In genomic region chr3:147616998-147617619, GRCh38 we compare ENCODE assay signal across 8 cellular contexts.
DNase-seq lines count a peak whose midpoint lies in the region; ATAC-seq and TF ChIP-seq lines count a peak whose summit lies in the region.

No MANE protein-coding gene starts in this region.

- in situ Hi-C loops in gastrocnemius medialis (cut with MboI; ENCODE audit: low sequenced_read_pairs in 4 of 4): loop anchor here in 2 of 4 donors (25.0 kb wide), 1 partner anchor 230 kb away; no protein-coding TSS in a partner anchor

- H3K36me3 Mint-ChIP-seq in effector memory CD8-positive, alpha-beta T cell (ENCODE audit: insufficient read depth): no peaks in the 10 kb centered on the region

- TF ChIP-seq CTCF in dorsolateral prefrontal cortex (IDR thresholded peaks at IDR 0.05 in 54 of 56, conservative IDR thresholded peaks at IDR 0.05 in 2 of 56; ENCODE audit: low read depth in 1 of 56, partially characterized antibody in 56 of 56) (peak; percentile 39 to 85 (median 68)), gastrocnemius medialis (IDR thresholded peaks at IDR 0.05 in 4 of 5, conservative IDR thresholded peaks at IDR 0.05 in 1 of 5) (peak in 4 of 5 experiments; percentile 27 to 62 (median 44)), thyroid gland (IDR thresholded peaks at IDR 0.05) (no peak)

- intact Hi-C loops in dorsolateral prefrontal cortex (cut with DNase I): loop anchor here (2.0 to 5.0 kb wide), 3 partner anchors 224 to 460 kb away; no protein-coding TSS in a partner anchor
- intact Hi-C loops in gastrocnemius medialis (cut with DNase I; ENCODE audit: low total_unique reads): loop anchor here (2.0 kb wide), 1 partner anchor 224 kb away; no protein-coding TSS in a partner anchor
- intact Hi-C loops in thyroid gland (cut with DNase I): no loop called here

- DNase-seq in SIG-M5 treated with dmso at 0.1 percent for 504 hours (lab: John Stamatoyannopoulos, UW; ENCODE audit: unreplicated experiment) (peak; percentile 28), SIG-M5 (lab: John Stamatoyannopoulos, UW) (no peak), NCI-H460 (ENCODE audit: extremely low read depth, low read depth) (peak; percentile 20), dorsolateral prefrontal cortex (no peak), gastrocnemius medialis (no peak), thyroid gland (no peak)
- DNase-seq in effector memory CD8-positive, alpha-beta T cell: no peak

- ATAC-seq in gastrocnemius medialis: no peak
- no peak for ATAC-seq in effector memory CD8-positive, alpha-beta T cell (replicated peaks)
- no peak for ATAC-seq in HG02763 (IDR thresholded peaks at IDR 0.05; ENCODE audit: unreplicated experiment)

- whole genome bisulfite sequencing in thyroid gland, 2 donors: 8 to 12% methylated on average over 2 of the region's 2 CpGs

- peaks cover 0 to 7% of the 10 kb centered on the region in 2 donors for H3K4me1 ChIP-seq in gastrocnemius medialis
- no peaks in the 10 kb centered on the region for H3K4me1 ChIP-seq in thyroid gland

- no peaks in the 10 kb centered on the region for H3K27me3 ChIP-seq in dorsolateral prefrontal cortex
- H3K27me3 ChIP-seq in gastrocnemius medialis: no peaks in the 10 kb centered on the region
- H3K27me3 ChIP-seq in thyroid gland: no peaks in the 10 kb centered on the region

- H3K4me1 Mint-ChIP-seq in effector memory CD8-positive, alpha-beta T cell (ENCODE audit: low read depth in 2 of 2): no peaks in the 10 kb centered on the region

- no peak overlapping the region for H3K4me3 Mint-ChIP-seq in effector memory CD8-positive, alpha-beta T cell

- peaks cover under 1 to 2% of the 10 kb centered on the region in 2 donors for H3K9me3 Mint-ChIP-seq in effector memory CD8-positive, alpha-beta T cell

- TF ChIP-seq POLR2A in gastrocnemius medialis (IDR thresholded peaks at IDR 0.05): no peak
- no peak for TF ChIP-seq POLR2A in thyroid gland (IDR thresholded peaks at IDR 0.05)

- no peaks in the 10 kb centered on the region for H3K27me3 Mint-ChIP-seq in effector memory CD8-positive, alpha-beta T cell

- H3K27ac Mint-ChIP-seq in effector memory CD8-positive, alpha-beta T cell: no peak overlapping the region

- no peaks in the 10 kb centered on the region for H3K9me3 ChIP-seq in gastrocnemius medialis
- no peaks in the 10 kb centered on the region for H3K9me3 ChIP-seq in thyroid gland

- peak overlapping the region in 7 of 59 donors; percentile 4 to 64 (median 9) for H3K27ac ChIP-seq in dorsolateral prefrontal cortex
- H3K27ac ChIP-seq in gastrocnemius medialis: no peak overlapping the region
- no peak overlapping the region for H3K27ac ChIP-seq in thyroid gland

- no peaks in the 10 kb centered on the region for H3K36me3 ChIP-seq in gastrocnemius medialis
- H3K36me3 ChIP-seq in thyroid gland: no peaks in the 10 kb centered on the region

- H3K4me3 ChIP-seq in dorsolateral prefrontal cortex: peak overlapping the region in 2 of 59 donors; percentile 5 to 9
- H3K4me3 ChIP-seq in gastrocnemius medialis: no peak overlapping the region
- no peak overlapping the region for H3K4me3 ChIP-seq in thyroid gland (replicated peaks in 1 of 3)

Comparison
In these comparisons a context has a peak if more than half of its experiments do, and no peak if none do; other contexts are left out.
1. DNase-seq: peak in SIG-M5 treated with dmso at 0.1 percent for 504 hours (single experiment) and NCI-H460 (single experiment); none in SIG-M5 (single experiment), dorsolateral prefrontal cortex (0 of 10), gastrocnemius medialis (0 of 2), effector memory CD8-positive, alpha-beta T cell (0 of 3) and thyroid gland (0 of 2).
2. CTCF ChIP-seq: peak in dorsolateral prefrontal cortex (56 of 56) and gastrocnemius medialis (4 of 5); none in thyroid gland (0 of 6).